Comparison of ENCODE assay signal across 1 cellular context in genomic region chr1:110686188-110686587, GRCh38.
TF ChIP-seq lines count a peak whose summit lies in the region.

No MANE protein-coding gene starts in this region.

TF ChIP-seq in HCT116, 20 proteins besides CTCF, POLR2A, EP300 and RAD21 (continued from another document):
- TF ChIP-seq REST (IDR thresholded peaks at IDR 0.05; ENCODE audit: low read depth) (no peak), POLR2AphosphoS5 (IDR thresholded peaks at IDR 0.05; ENCODE audit: low read depth, low read length) (no peak), ZFX (IDR thresholded peaks at IDR 0.05) (no peak), EZH2 (IDR thresholded peaks at IDR 0.05) (no peak), EZH2phosphoT487 (IDR thresholded peaks at IDR 0.05; ENCODE audit: borderline replicate concordance) (no peak), ZNF274 (IDR thresholded peaks at IDR 0.05; ENCODE audit: low read depth, low read length) (no peak), CBX3 (IDR thresholded peaks at IDR 0.05; ENCODE audit: low read depth) (no peak), JUND (IDR thresholded peaks at IDR 0.05) (no peak), EGR1 (IDR thresholded peaks at IDR 0.05; ENCODE audit: low read depth) (no peak), TCF7L2 (IDR thresholded peaks at IDR 0.05; ENCODE audit: borderline replicate concordance, extremely low read depth, insufficient read depth, insufficient read length) (no peak), SIN3A (IDR thresholded peaks at IDR 0.05; ENCODE audit: low read depth) (no peak), SRF (IDR thresholded peaks at IDR 0.05; ENCODE audit: low read depth) (no peak), ATF3 (IDR thresholded peaks at IDR 0.05) (no peak), YY1 (IDR thresholded peaks at IDR 0.05; ENCODE audit: extremely low read depth, insufficient replicate concordance, low read depth, low read length) (no peak)
